8 cellular contexts compared by ENCODE assay signal in the genomic region with DNA sequence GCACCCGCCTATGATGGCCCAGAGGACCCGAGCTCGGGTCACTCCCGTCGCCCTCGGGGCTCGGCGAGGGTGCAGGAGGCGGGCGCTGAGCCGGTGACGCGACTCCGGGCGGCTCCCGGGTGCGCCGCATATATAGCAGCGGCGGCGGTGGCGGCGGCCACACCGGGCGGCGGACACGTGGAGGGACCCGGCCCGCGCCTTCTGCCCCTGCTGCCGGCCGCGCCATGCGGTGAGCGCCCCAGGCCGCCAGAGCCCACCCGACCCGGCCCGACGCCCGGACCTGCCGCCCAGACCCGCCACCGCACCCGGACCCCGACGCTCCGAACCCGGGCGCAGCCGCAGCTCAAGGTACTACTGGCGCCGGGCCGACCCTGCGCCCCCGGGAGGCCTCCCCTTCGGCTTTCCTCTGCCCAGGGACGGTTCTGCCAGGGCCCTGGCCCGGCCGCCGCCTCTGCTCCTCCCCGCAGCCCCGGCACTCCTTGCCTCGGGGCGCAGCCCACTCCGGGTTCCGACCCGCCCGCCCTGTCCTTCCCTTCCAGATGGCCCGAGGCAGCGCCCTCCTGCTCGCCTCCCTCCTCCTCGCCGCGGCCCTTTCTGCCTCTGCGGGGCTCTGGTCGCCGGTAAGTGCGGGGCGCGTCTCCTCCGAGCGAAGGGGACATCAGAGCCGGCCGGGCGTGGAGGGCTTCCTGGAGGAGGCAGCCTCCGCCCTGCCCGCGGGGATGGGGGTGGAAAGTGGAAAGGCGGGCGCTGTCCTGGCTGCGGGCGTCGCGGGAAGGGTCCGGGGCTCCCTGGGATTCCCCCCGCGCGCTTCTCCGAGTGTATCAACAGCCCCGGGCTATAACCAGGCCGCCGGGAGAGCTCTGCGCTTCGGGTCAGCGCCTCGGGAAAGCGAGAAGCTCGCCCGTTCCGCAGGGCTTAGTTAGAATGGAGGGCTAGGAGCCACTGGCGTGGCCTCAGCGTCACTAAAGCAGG. TPM values are rescaled to one million over a fixed set of nuclear protein-coding genes. Genes with fewer than 3 reads are reported as not detected.
DNase-seq lines count a peak whose midpoint lies in the region; ATAC-seq and TF ChIP-seq lines count a peak whose summit lies in the region.

Gene GAL (plus strand): TSS at position 160 of the 972 bp plus-strand sequence. CDS start 380 bp downstream, at position 540.

- H3K4me1 ChIP-seq in right atrium auricular region = peaks cover 0 to 18% of the 10 kb centered on the region in 2 donors
- peaks cover 7% of the 10 kb centered on the region for H3K4me1 ChIP-seq in upper lobe of right lung

- no peaks in the 10 kb centered on the region for H3K36me3 Mint-ChIP-seq in activated naive CD8-positive, alpha-beta T cell treated with anti-CD3 and anti-CD28 coated beads, Interleukin-2, amount 50 U/mL, for 24 hours (ENCODE audit: low read depth)

- H3K4me1 Mint-ChIP-seq in activated naive CD8-positive, alpha-beta T cell treated with anti-CD3 and anti-CD28 coated beads, Interleukin-2, amount 50 U/mL, for 24 hours = peaks cover 5% of the 10 kb centered on the region

- ATAC-seq in Right ventricle myocardium inferior = no peak
- peak; percentile 47 for ATAC-seq in activated naive CD8-positive, alpha-beta T cell treated with anti-CD3 and anti-CD28 coated beads, Interleukin-2, amount 50 U/mL, for 24 hours
- peak; percentile 43 for ATAC-seq in upper lobe of right lung

- intact Hi-C loops in Right ventricle myocardium inferior (cut with DNase I) = no loop called here
- intact Hi-C loops in upper lobe of right lung (cut with DNase I) = no loop called here

- peaks cover 10 to 22% of the 10 kb centered on the region in 2 donors for H3K27me3 ChIP-seq in right atrium auricular region
- peaks cover 33% of the 10 kb centered on the region for H3K27me3 ChIP-seq in upper lobe of right lung

- H3K9me3 ChIP-seq in right atrium auricular region (no peaks in the 10 kb centered on the region), upper lobe of right lung (no peaks in the 10 kb centered on the region)

- H3K36me3 ChIP-seq in right atrium auricular region (no peaks in the 10 kb centered on the region), upper lobe of right lung (no peaks in the 10 kb centered on the region)

- peak within 1 kb of the TSS in 1 of 2 donors; percentile 41 for H3K4me3 ChIP-seq in right atrium auricular region
- peak within 1 kb of the TSS; percentile 33 for H3K4me3 ChIP-seq in upper lobe of right lung

- H3K4me3 Mint-ChIP-seq in activated naive CD8-positive, alpha-beta T cell treated with anti-CD3 and anti-CD28 coated beads, Interleukin-2, amount 50 U/mL, for 24 hours = peak within 1 kb of the TSS; percentile 22

- no peak for TF ChIP-seq CTCF in right atrium auricular region (IDR thresholded peaks at IDR 0.05)
- no peak for TF ChIP-seq CTCF in upper lobe of right lung (IDR thresholded peaks at IDR 0.05)

- DNase-seq in Right ventricle myocardium inferior (ENCODE audit: missing footprints) = peak; percentile 62
- DNase-seq in right atrium auricular region (ENCODE audit: low spot score) = no peak
- peak; percentile 29 for DNase-seq in activated naive CD8-positive, alpha-beta T cell treated with anti-CD3 and anti-CD28 coated beads, Interleukin-2, amount 50 U/mL, for 24 hours
- peak; percentile 67 for DNase-seq in iPS-NIHi7 (ENCODE audit: extremely low spot score)
- peak; percentile 61 for DNase-seq in upper lobe of right lung
- DNase-seq in activated CD4-positive, alpha-beta T cell treated with anti-CD3 and anti-CD28 coated beads for 4 hours = no peak
- DNase-seq in activated CD8-positive, alpha-beta memory T cell treated with anti-CD3 and anti-CD28 coated beads, Interleukin-2, amount 50 U/mL, for 4 hours = no peak
- DNase-seq in NCI-H1694 (lab: John Stamatoyannopoulos, UW) = no peak

- H3K9me3 Mint-ChIP-seq in activated naive CD8-positive, alpha-beta T cell treated with anti-CD3 and anti-CD28 coated beads, Interleukin-2, amount 50 U/mL, for 24 hours = no peaks in the 10 kb centered on the region

- peaks cover 34% of the 10 kb centered on the region for H3K27me3 Mint-ChIP-seq in activated naive CD8-positive, alpha-beta T cell treated with anti-CD3 and anti-CD28 coated beads, Interleukin-2, amount 50 U/mL, for 24 hours

- H3K27ac ChIP-seq in right atrium auricular region = no peak within 1 kb of the TSS
- no peak within 1 kb of the TSS for H3K27ac ChIP-seq in upper lobe of right lung

- no peak within 1 kb of the TSS for H3K27ac Mint-ChIP-seq in activated naive CD8-positive, alpha-beta T cell treated with anti-CD3 and anti-CD28 coated beads, Interleukin-2, amount 50 U/mL, for 24 hours

RNA-seq across cellular contexts. Expression of gene GAL, which starts in this region (rescaled TPM):
- not detected for total RNA-seq in Right ventricle myocardium inferior
- total RNA-seq in right atrium auricular region = not detected
- not detected for total RNA-seq in upper lobe of right lung

Comparison
In these comparisons a context has a peak if more than half of its experiments do, and no peak if none do; other contexts are left out.
1. Peak in DNase-seq in Right ventricle myocardium inferior; RNA of the gene not detected or under 1 TPM.
2. Peak in DNase-seq, ATAC-seq and H3K4me3 ChIP-seq in upper lobe of right lung; RNA of the gene not detected or under 1 TPM.
3. DNase-seq: peak in activated naive CD8-positive, alpha-beta T cell treated with anti-CD3 and anti-CD28 coated beads, Interleukin-2, amount 50 U/mL, for 24 hours (single experiment) and iPS-NIHi7 (single experiment); none in right atrium auricular region (single experiment), activated CD4-positive, alpha-beta T cell treated with anti-CD3 and anti-CD28 coated beads for 4 hours (0 of 2), activated CD8-positive, alpha-beta memory T cell treated with anti-CD3 and anti-CD28 coated beads, Interleukin-2, amount 50 U/mL, for 4 hours (single experiment) and NCI-H1694 (single experiment).